21 cellular contexts compared by ENCODE assay signal in genomic region chr4:156408749-156409148, GRCh38.
DNase-seq lines count a peak whose midpoint lies in the region; ATAC-seq, FAIRE-seq and TF ChIP-seq lines count a peak whose summit lies in the region.
"Had no signal": no experiment of that assay in that cellular context is flagged by ENCODE, and none has a peak within 500 bp of the region (broad histone marks: within the 10 kb centered on the region; RNA-seq: fewer than 3 reads in every experiment).

No MANE protein-coding gene starts in this region.

- POLR2A ChIA-PET in A549 (lab: Yijun Ruan, JAX): no interaction called here
- POLR2A ChIA-PET in PC-3 (lab: Charles Lee; ENCODE audit: unreplicated experiment): no interaction called here

- H3K9ac ChIP-seq in PC-3 (ENCODE audit: low read length) (no peak overlapping the region), fibroblast of lung (ENCODE audit: insufficient read depth, low read length) (no peak overlapping the region)

- H3K4me2 ChIP-seq in A549: no peak overlapping the region
- no peak overlapping the region for H3K4me2 ChIP-seq in PC-3 (ENCODE audit: low read length)
- no peak overlapping the region for H3K4me2 ChIP-seq in fibroblast of lung (ENCODE audit: extremely low read depth, insufficient read depth, low read length)

- TF ChIP-seq CTCF in A549 (IDR thresholded peaks at IDR 0.05): no peak
- no peak for TF ChIP-seq CTCF in PC-3 (conservative IDR thresholded peaks at IDR 0.05; ENCODE audit: low read depth, low read length)
- no peak for TF ChIP-seq CTCF in fibroblast of lung (conservative IDR thresholded peaks at IDR 0.05 in 1 of 2, IDR thresholded peaks at IDR 0.05 in 1 of 2; ENCODE audit: low read depth in 1 of 2, low read length in 2 of 2)

- BruUV-seq in PC-3 (replicated peaks; lab: Mats Ljungman, UMichigan): no TSS peak

- H3K79me2 ChIP-seq in PC-3 (ENCODE audit: low read length) (no peaks in the 10 kb centered on the region), fibroblast of lung (ENCODE audit: control insufficient read depth, insufficient read depth, low read length) (no peaks in the 10 kb centered on the region)

- H3K36me3 ChIP-seq in PC-3 (ENCODE audit: low read depth, low read length) (no peaks in the 10 kb centered on the region), fibroblast of lung (ENCODE audit: control insufficient read depth, insufficient read depth, low read length) (no peaks in the 10 kb centered on the region)
- H3K36me3 ChIP-seq: BE2C, HAP-1 had no signal

- no peak for TF ChIP-seq EP300 in A549 (IDR thresholded peaks at IDR 0.05)

- H3K4me3 ChIP-seq in A549: no peak overlapping the region
- H3K4me3 ChIP-seq in PC-3 (ENCODE audit: low read length): no peak overlapping the region
- no peak overlapping the region for H3K4me3 ChIP-seq in fibroblast of lung (replicated peaks in 1 of 4; ENCODE audit: control extremely low read depth in 1 of 4, insufficient read depth in 1 of 4, low read depth in 3 of 4, low read length in 4 of 4)
- H3K4me3 ChIP-seq: HAP-1 had no signal

- H2AFZ ChIP-seq in PC-3 (ENCODE audit: low read length) (no peak overlapping the region), fibroblast of lung (ENCODE audit: low read length) (no peak overlapping the region)

- no peak for TF ChIP-seq POLR2A in A549 (IDR thresholded peaks at IDR 0.05; ENCODE audit: low read length)

- no peak overlapping the region for H3K27ac ChIP-seq in A549
- no peak overlapping the region for H3K27ac ChIP-seq in PC-3 (ENCODE audit: low read length)
- H3K27ac ChIP-seq in fibroblast of lung (ENCODE audit: insufficient read depth, low read length): no peak overlapping the region

- intact Hi-C loops in PC-3 (cut with micrococcal nuclease): no loop called here

- no peak for DNase-seq in A549 (ENCODE audit: low read depth in 1 of 2, low spot score in 1 of 2)
- DNase-seq in ELR (ENCODE audit: low read depth): peak; percentile 39
- DNase-seq in PC-3: peak; percentile 24
- DNase-seq in fibroblast of lung (ENCODE audit: low read depth in 2 of 2): peak; percentile 16 to 24
- DNase-seq: 8988T; ACHN; BE2C; C1 segment of cervical spinal cord; Caco-2; CD4-positive, CD25-positive, alpha-beta regulatory T cell; CD8-positive, alpha-beta memory T cell; GDM1; KBM-7 had no signal

- no peaks in the 10 kb centered on the region for H3K27me3 ChIP-seq in PC-3 (ENCODE audit: low read length)
- no peaks in the 10 kb centered on the region for H3K27me3 ChIP-seq in fibroblast of lung (ENCODE audit: control insufficient read depth, insufficient read depth, low read length)
- H3K27me3 ChIP-seq: BE2C had no signal

- no peak for TF ChIP-seq RAD21 in A549 (conservative IDR thresholded peaks at IDR 0.05 in 1 of 2, IDR thresholded peaks at IDR 0.05 in 1 of 2)

- H3K4me1 ChIP-seq in A549 (no peaks in the 10 kb centered on the region), PC-3 (ENCODE audit: insufficient read depth, low read length) (no peaks in the 10 kb centered on the region; the same call in 1 of the 2 replicates), fibroblast of lung (ENCODE audit: control insufficient read depth, extremely low read depth, insufficient read depth, low read length) (no peaks in the 10 kb centered on the region)
- H3K4me1 ChIP-seq: BE2C, Caco-2 had no signal

- WGBS in A549 (ENCODE audit: missing lambda C conversion rate): 60% methylated on average over 4 of the region's 4 CpGs

- ATAC-seq in A549 (no peak), PC-3 (no peak), HG03521 (IDR thresholded peaks at IDR 0.05; ENCODE audit: unreplicated experiment) (no peak), GM18909 (IDR thresholded peaks at IDR 0.05; ENCODE audit: poor library complexity, unreplicated experiment) (no peak), GM18502 (IDR thresholded peaks at IDR 0.05; ENCODE audit: poor library complexity, unreplicated experiment) (no peak), HG03457 (IDR thresholded peaks at IDR 0.05; ENCODE audit: unreplicated experiment) (no peak)

- no peaks in the 10 kb centered on the region for H4K20me1 ChIP-seq in PC-3 (ENCODE audit: low read length)
- H4K20me1 ChIP-seq in fibroblast of lung (ENCODE audit: control insufficient read depth, extremely low read depth, insufficient read depth, low read length): no peaks in the 10 kb centered on the region

- H3K9me3 ChIP-seq in A549: no peaks in the 10 kb centered on the region
- H3K9me3 ChIP-seq in PC-3 (ENCODE audit: low read length): no peaks in the 10 kb centered on the region
- H3K9me3 ChIP-seq in fibroblast of lung (ENCODE audit: control insufficient read depth, insufficient read depth, low read depth, low read length): no peaks in the 10 kb centered on the region
- H3K9me3 ChIP-seq: BE2C, Caco-2, HAP-1 had no signal

- no peaks in the 10 kb centered on the region for H3K9me2 ChIP-seq in PC-3 (replicated peaks; ENCODE audit: low read length)

- H3F3A ChIP-seq in PC-3 (ENCODE audit: low read length, unreplicated experiment): no peaks in the 10 kb centered on the region

- CTCF ChIA-PET in A549 (lab: Yijun Ruan, JAX) (no interaction called here), PC-3 (lab: Charles Lee) (no interaction called here)

- FAIRE-seq in A549 (lab: Jason Lieb, UNC): no peak
- FAIRE-seq: D721Med, GM12892, HTR-8/SVneo had no signal

TF ChIP-seq in A549, 52 proteins besides CTCF, POLR2A, EP300 and RAD21:
- TF ChIP-seq SREBF2 (IDR thresholded peaks at IDR 0.05): no peak
- TF ChIP-seq FOSL2 (IDR thresholded peaks at IDR 0.05): no peak
- TF ChIP-seq FOSL2 (CRISPR knock-in tag; IDR thresholded peaks at IDR 0.05): peak; percentile 24; the same call in 1 of the 2 replicates

Comparison
In these comparisons a context has a peak if more than half of its experiments do, and no peak if none do; other contexts are left out.
1. DNase-seq: peak in ELR (single experiment), PC-3 (single experiment) and fibroblast of lung (2 of 2); none in A549 (0 of 2).